In genomic region chr4:55169352-55169959, GRCh38 we compare ENCODE assay signal across 16 cellular contexts. TPM values are rescaled to one million over a fixed set of nuclear protein-coding genes. Genes with fewer than 3 reads are reported as not detected.
DNase-seq lines count a peak whose midpoint lies in the region; ATAC-seq, FAIRE-seq and TF ChIP-seq lines count a peak whose summit lies in the region.
"Had no signal": no experiment of that assay in that cellular context is flagged by ENCODE, and none has a peak within 500 bp of the region (broad histone marks: within the 10 kb centered on the region; RNA-seq: fewer than 3 reads in every experiment).

No MANE protein-coding gene starts in this region.

- H3K9me3 ChIP-seq in A673 (ENCODE audit: low read depth, low read length, poor library complexity, severe bottlenecking) = no peaks in the 10 kb centered on the region
- no peaks in the 10 kb centered on the region; the same call in 1 of the 2 replicates for H3K9me3 ChIP-seq in HUES48 (ENCODE audit: control insufficient read depth, insufficient read depth, low read length)
- H3K9me3 ChIP-seq in astrocyte (ENCODE audit: insufficient read depth, low read depth, low read length) = no peaks in the 10 kb centered on the region
- H3K9me3 ChIP-seq: MG63 had no signal

- ATAC-seq in activated CD8-positive, alpha-beta T cell treated with anti-CD3 and anti-CD28 coated beads for 36 hours = no peak
- ATAC-seq: stimulated activated naive CD8-positive, alpha-beta T cell treated with anti-CD3 and anti-CD28 coated beads, Interleukin-15, Interleukin-2, amounts not matched to agents 100 U/mL and 50 U/mL, for 24 hours had no signal

- FAIRE-seq in astrocyte (lab: Jason Lieb, UNC) = no peak
- FAIRE-seq: GM12892 had no signal

- no peak overlapping the region for H3K27ac ChIP-seq in A673 (ENCODE audit: low read depth, low read length, poor library complexity, severe bottlenecking)
- H3K27ac ChIP-seq in HUES48 (ENCODE audit: low read depth, low read length) = peak overlapping the region; percentile 27
- H3K27ac ChIP-seq in astrocyte (ENCODE audit: low read depth, low read length) = no peak overlapping the region

- POLR2A ChIA-PET in A673 (lab: Charles Lee; ENCODE audit: low non-redundant PET) = no interaction called here
- POLR2A ChIA-PET in activated CD8-positive, alpha-beta T cell treated with anti-CD3 and anti-CD28 coated beads for 36 hours (lab: Charles Lee) = no interaction called here

- no TSS peak for BruUV-seq in A673 (replicated peaks; lab: Mats Ljungman, UMichigan)

- H3K27me3 Mint-ChIP-seq in astrocyte (ENCODE audit: low read depth, unreplicated experiment) = no peaks in the 10 kb centered on the region
- peaks cover 6% of the 10 kb centered on the region for H3K27me3 Mint-ChIP-seq in activated CD8-positive, alpha-beta T cell treated with anti-CD3 and anti-CD28 coated beads for 36 hours

- H3K4me2 ChIP-seq in astrocyte (ENCODE audit: low read length) = peak overlapping the region; percentile 18

- DNase-seq in A673 (ENCODE audit: low spot score) (peak; percentile 41), astrocyte (ENCODE audit: low read depth) (peak; percentile 20), kidney tubule cell (ENCODE audit: low spot score) (peak; percentile 40), medulla oblongata (ENCODE audit: extremely low spot score) (no peak), NCI-H1930 (lab: John Stamatoyannopoulos, UW) (no peak)
- DNase-seq in activated CD8-positive, alpha-beta T cell treated with anti-CD3 and anti-CD28 coated beads for 36 hours = no peak
- DNase-seq in activated CD8-positive, alpha-beta memory T cell treated with anti-CD3 and anti-CD28 coated beads, Interleukin-2, amount 50 U/mL, for 4 hours = no peak
- DNase-seq: activated CD8-positive, alpha-beta memory T cell treated with anti-CD3 and anti-CD28 coated beads for 24 hours; activated naive CD4-positive, alpha-beta T cell; central memory CD4-positive, alpha-beta T cell; MG63; NCI-H345; SIG-M5; stimulated activated naive CD8-positive, alpha-beta T cell treated with anti-CD3 and anti-CD28 coated beads, Interleukin-15, Interleukin-2, amounts not matched to agents 100 U/mL and 50 U/mL, for 24 hours had no signal

- intact Hi-C loops in A673 (cut with micrococcal nuclease; ENCODE audit: unreplicated experiment) = no loop called here
- intact Hi-C loops in activated CD8-positive, alpha-beta T cell treated with anti-CD3 and anti-CD28 coated beads for 36 hours (cut with micrococcal nuclease) = no loop called here

- peaks cover 7% of the 10 kb centered on the region for H3K4me1 ChIP-seq in A673 (ENCODE audit: insufficient read depth, low read length, poor library complexity, severe bottlenecking)
- H3K4me1 ChIP-seq in HUES48 (ENCODE audit: control insufficient read depth, insufficient read depth, low read length) = peaks cover 6% of the 10 kb centered on the region; the same call in 1 of the 2 replicates
- peaks cover 16% of the 10 kb centered on the region for H3K4me1 ChIP-seq in astrocyte (ENCODE audit: insufficient read depth, low read length)

- H3K36me3 Mint-ChIP-seq in astrocyte (ENCODE audit: low read depth, unreplicated experiment) = no peaks in the 10 kb centered on the region
- no peaks in the 10 kb centered on the region for H3K36me3 Mint-ChIP-seq in activated CD8-positive, alpha-beta T cell treated with anti-CD3 and anti-CD28 coated beads for 36 hours (ENCODE audit: low read depth)

- H3K4me3 Mint-ChIP-seq in astrocyte (ENCODE audit: unreplicated experiment) = no peak overlapping the region
- H3K4me3 Mint-ChIP-seq in activated CD8-positive, alpha-beta T cell treated with anti-CD3 and anti-CD28 coated beads for 36 hours = no peak overlapping the region

- CTCF ChIA-PET in A673 (lab: Charles Lee) = interaction anchor here (0.8 kb wide), 1 partner anchor 90 kb away, joined by 7 read pairs; no protein-coding TSS in a partner anchor
- CTCF ChIA-PET in activated CD8-positive, alpha-beta T cell treated with anti-CD3 and anti-CD28 coated beads for 36 hours (lab: Charles Lee) = no interaction called here

- H3K36me3 ChIP-seq in A673 (ENCODE audit: insufficient read depth, low read length, poor library complexity, severe bottlenecking) (no peaks in the 10 kb centered on the region), HUES48 (ENCODE audit: control insufficient read depth, insufficient read depth, low read length) (no peaks in the 10 kb centered on the region), astrocyte (ENCODE audit: insufficient read depth, low read length) (no peaks in the 10 kb centered on the region)
- H3K36me3 ChIP-seq: MG63 had no signal

- peaks cover 7% of the 10 kb centered on the region for H3K9me3 Mint-ChIP-seq in astrocyte (ENCODE audit: unreplicated experiment)
- peaks cover 2% of the 10 kb centered on the region for H3K9me3 Mint-ChIP-seq in activated CD8-positive, alpha-beta T cell treated with anti-CD3 and anti-CD28 coated beads for 36 hours

- no peak overlapping the region for H3K27ac Mint-ChIP-seq in astrocyte (ENCODE audit: unreplicated experiment)
- H3K27ac Mint-ChIP-seq in activated CD8-positive, alpha-beta T cell treated with anti-CD3 and anti-CD28 coated beads for 36 hours = no peak overlapping the region

- H3K4me1 Mint-ChIP-seq in astrocyte (ENCODE audit: low read depth, unreplicated experiment) = peaks cover 15% of the 10 kb centered on the region
- no peaks in the 10 kb centered on the region for H3K4me1 Mint-ChIP-seq in activated CD8-positive, alpha-beta T cell treated with anti-CD3 and anti-CD28 coated beads for 36 hours (ENCODE audit: low read depth)

- TF ChIP-seq CTCF in A673 (conservative IDR thresholded peaks at IDR 0.05; ENCODE audit: low read depth, low read length) = no peak
- TF ChIP-seq CTCF in astrocyte (IDR thresholded peaks at IDR 0.05; ENCODE audit: insufficient read depth, low read depth, low read length) = no peak
- no peak for TF ChIP-seq CTCF in activated CD8-positive, alpha-beta T cell treated with anti-CD3 and anti-CD28 coated beads for 36 hours (IDR thresholded peaks at IDR 0.05)

- no peaks in the 10 kb centered on the region for H4K20me1 ChIP-seq in astrocyte (ENCODE audit: insufficient read depth, low read length)

- H3K27me3 ChIP-seq in A673 (replicated peaks; ENCODE audit: insufficient read depth, low read depth, low read length, poor library complexity) (no peaks in the 10 kb centered on the region), HUES48 (ENCODE audit: control insufficient read depth, insufficient read depth, low read length) (no peaks in the 10 kb centered on the region), astrocyte (ENCODE audit: insufficient read depth, low read length) (no peaks in the 10 kb centered on the region)
- H3K27me3 ChIP-seq: MG63 had no signal

- H3K4me3 ChIP-seq in A673 (ENCODE audit: low read depth, low read length, poor library complexity, severe bottlenecking) (no peak overlapping the region), HUES48 (ENCODE audit: low read depth, low read length) (no peak overlapping the region), astrocyte (ENCODE audit: insufficient read depth, low read depth, low read length) (no peak overlapping the region)
- H3K4me3 ChIP-seq: MG63 had no signal

- peak overlapping the region; percentile 42 for H2AFZ ChIP-seq in astrocyte (ENCODE audit: low read depth, low read length)

- H3K9ac ChIP-seq in HUES48 (ENCODE audit: low read depth, low read length) (no peak overlapping the region), astrocyte (ENCODE audit: low read length) (no peak overlapping the region)

- H3K79me2 ChIP-seq in astrocyte (ENCODE audit: insufficient read depth, low read length) = no peaks in the 10 kb centered on the region

RNA-seq across cellular contexts. Expression of gene KDR, which starts 44.1 kb away (rescaled TPM):
- total RNA-seq in A673 (2021) = 0.42 and 0.47 TPM in 2 replicates
- total RNA-seq in astrocyte = 2.5 TPM in 2 replicates
- total RNA-seq in activated CD8-positive, alpha-beta T cell treated with anti-CD3 and anti-CD28 coated beads for 36 hours = not detected

Comparison
In these comparisons a context has a peak if more than half of its experiments do, and no peak if none do; other contexts are left out.
1. DNase-seq: peak in A673 (single experiment), astrocyte (single experiment) and kidney tubule cell (single experiment); none in medulla oblongata (single experiment), activated CD8-positive, alpha-beta T cell treated with anti-CD3 and anti-CD28 coated beads for 36 hours (single experiment), NCI-H1930 (0 of 2) and activated CD8-positive, alpha-beta memory T cell treated with anti-CD3 and anti-CD28 coated beads, Interleukin-2, amount 50 U/mL, for 4 hours (single experiment).